Comparison of ENCODE assay signal across 10 cellular contexts in the genomic region with DNA sequence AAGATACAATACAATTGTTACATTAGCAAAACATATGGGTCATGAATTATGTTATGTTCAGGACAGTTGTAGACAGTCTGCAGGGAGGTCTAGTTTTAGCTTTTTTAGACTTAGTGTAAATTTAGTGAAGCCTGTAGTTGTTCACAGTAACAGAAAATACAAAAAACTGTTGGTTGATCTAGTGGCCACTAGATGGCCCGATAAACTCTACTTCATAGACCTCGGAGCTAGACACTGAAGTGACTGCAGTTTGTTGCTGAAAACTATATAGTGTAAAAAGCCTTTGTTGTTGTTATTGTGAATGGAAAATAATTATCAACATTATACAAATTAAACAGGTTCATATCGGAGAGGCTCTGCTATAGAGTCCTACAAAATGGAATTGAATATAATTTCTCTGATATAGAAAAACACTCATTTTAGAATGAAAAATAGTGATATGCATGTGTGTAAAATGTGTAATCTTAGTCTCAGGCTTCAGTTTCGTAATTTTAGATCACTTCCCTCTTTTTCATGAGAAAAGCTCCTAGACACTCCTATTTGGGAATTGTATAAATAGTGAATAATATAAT.
DNase-seq lines count a peak whose midpoint lies in the region; FAIRE-seq and TF ChIP-seq lines count a peak whose summit lies in the region.
"Had no signal": no experiment of that assay in that cellular context is flagged by ENCODE, and none has a peak within 500 bp of the region (broad histone marks: within the 10 kb centered on the region; RNA-seq: fewer than 3 reads in every experiment).

No MANE protein-coding gene starts in this region.

- TF ChIP-seq CTCF in retinal pigment epithelial cell (conservative IDR thresholded peaks at IDR 0.05; ENCODE audit: low read depth, low read length), result peak; percentile 55

- DNase-seq in NCI-H1105 treated with DMSO at 0.1 percent for 48 hours (lab: John Stamatoyannopoulos, UW), result peak; percentile 50
- DNase-seq in NCI-H1105 (lab: John Stamatoyannopoulos, UW), result no peak
- DNase-seq in NCI-H69 (lab: John Stamatoyannopoulos, UW), result peak; percentile 71
- DNase-seq in retinal pigment epithelial cell (ENCODE audit: low read depth), result no peak
- no peak for DNase-seq in activated T-cell treated with anti-CD3 and anti-CD28 coated beads for 4 hours
- no peak for DNase-seq in activated CD4-positive, alpha-beta T cell treated with anti-CD3 and anti-CD28 coated beads for 48 hours
- DNase-seq in foreskin melanocyte, result no peak
- DNase-seq: activated T-cell treated with anti-CD3 and anti-CD28 coated beads, Interleukin-2, amount 50 U/mL, for 72 hours; CD4-positive, CD25-positive, alpha-beta regulatory T cell had no signal

- FAIRE-seq in endometrium (lab: Jason Lieb, UNC), result peak; percentile 58

- H3K4me3 ChIP-seq in retinal pigment epithelial cell (ENCODE audit: low read length), result no peak overlapping the region

Comparison
In these comparisons a context has a peak if more than half of its experiments do, and no peak if none do; other contexts are left out.
1. DNase-seq: peak in NCI-H1105 treated with DMSO at 0.1 percent for 48 hours (single experiment) and NCI-H69 (single experiment); none in NCI-H1105 (single experiment), retinal pigment epithelial cell (single experiment), activated T-cell treated with anti-CD3 and anti-CD28 coated beads for 4 hours (single experiment), activated CD4-positive, alpha-beta T cell treated with anti-CD3 and anti-CD28 coated beads for 48 hours (single experiment) and foreskin melanocyte (single experiment).